Comparison of ENCODE assay signal across 18 cellular contexts in the genomic region with DNA sequence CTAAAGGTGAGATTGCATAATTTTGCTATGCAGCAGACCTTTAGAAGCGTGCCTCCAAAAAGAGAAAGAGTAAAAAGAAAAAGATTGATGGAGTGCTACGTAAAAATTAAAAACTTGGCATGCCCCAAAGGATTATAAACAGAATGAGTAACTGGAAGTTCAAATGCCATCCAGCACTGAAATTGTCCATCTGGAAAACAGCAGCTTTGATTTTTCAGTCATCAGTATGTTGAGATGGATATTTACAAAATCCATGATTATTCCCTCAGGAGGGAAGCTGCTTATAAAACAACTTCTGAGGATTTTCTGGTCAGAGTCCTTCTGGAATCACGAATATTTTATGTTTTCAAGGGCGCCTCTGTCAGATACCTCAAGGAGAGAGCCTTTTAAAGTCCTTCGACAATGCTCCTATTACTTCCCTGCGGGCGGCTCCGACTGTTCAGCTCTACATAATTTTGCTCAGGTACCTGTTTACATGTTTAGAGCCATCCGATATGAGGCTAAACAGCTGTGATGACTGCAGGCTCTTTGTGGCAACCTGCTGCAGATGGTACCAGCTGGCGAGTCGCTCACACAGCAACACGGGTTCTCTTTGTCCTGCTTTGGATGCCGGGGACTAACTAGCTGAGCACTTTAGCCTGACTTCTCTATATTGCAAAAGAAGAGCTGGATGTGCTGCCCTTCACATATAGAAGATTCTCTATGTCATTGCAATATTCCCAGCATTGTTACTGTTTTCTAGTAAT.
DNase-seq lines count a peak whose midpoint lies in the region; TF ChIP-seq lines count a peak whose summit lies in the region.
"Had no signal": no experiment of that assay in that cellular context is flagged by ENCODE, and none has a peak within 500 bp of the region (broad histone marks: within the 10 kb centered on the region; RNA-seq: fewer than 3 reads in every experiment).

No MANE protein-coding gene starts in this region.

- H2AFZ ChIP-seq in hepatocyte = no peak overlapping the region
- no peak overlapping the region for H2AFZ ChIP-seq in SK-N-SH (ENCODE audit: low read depth)

- peaks cover 4% of the 10 kb centered on the region for H3K4me1 ChIP-seq in hepatocyte (ENCODE audit: insufficient read depth)
- H3K4me1 ChIP-seq in urinary bladder (ENCODE audit: insufficient read depth) = no peaks in the 10 kb centered on the region
- no peaks in the 10 kb centered on the region for H3K4me1 ChIP-seq in SK-N-SH (ENCODE audit: control insufficient read depth in 1 of 2, insufficient read depth in 2 of 2, low read depth in 1 of 2, low read length in 1 of 2)

- no peaks in the 10 kb centered on the region for H3F3A ChIP-seq in SK-N-SH (replicated peaks; ENCODE audit: insufficient read depth)

- CTCF ChIA-PET in SK-N-SH (lab: Yijun Ruan, JAX) = interaction anchor here (0.9 to 2.8 kb wide), 5 partner anchors 9 to 318 kb away, joined by 3 to 14 read pairs (median 4); no protein-coding TSS in a partner anchor

- H3K9me2 ChIP-seq in hepatocyte (replicated peaks; ENCODE audit: insufficient read depth) = no peaks in the 10 kb centered on the region
- H3K9me2 ChIP-seq in SK-N-SH = no peaks in the 10 kb centered on the region

- no peaks in the 10 kb centered on the region for H3K27me3 ChIP-seq in dorsolateral prefrontal cortex
- H3K27me3 ChIP-seq in hepatocyte = no peaks in the 10 kb centered on the region
- peaks cover 18% of the 10 kb centered on the region; the same call in 1 of the 2 replicates for H3K27me3 ChIP-seq in SK-N-SH (ENCODE audit: insufficient read depth)
- H3K27me3 ChIP-seq: brain microvascular endothelial cell had no signal

- H3K36me3 ChIP-seq in hepatocyte (replicated peaks; ENCODE audit: insufficient read depth, low read depth) (no peaks in the 10 kb centered on the region), urinary bladder (ENCODE audit: insufficient read depth) (no peaks in the 10 kb centered on the region), SK-N-SH (replicated peaks in 1 of 2; ENCODE audit: control insufficient read depth in 1 of 2, insufficient read depth in 2 of 2, low read length in 1 of 2) (no peaks in the 10 kb centered on the region)
- H3K36me3 ChIP-seq: brain microvascular endothelial cell had no signal

- H3K9ac ChIP-seq in SK-N-SH = no peak overlapping the region

- peak overlapping the region; percentile 17 for H3K4me2 ChIP-seq in hepatocyte
- no peak overlapping the region for H3K4me2 ChIP-seq in SK-N-SH

- peak in 5 of 56 donors; percentile 8 to 26 (median 13) for TF ChIP-seq CTCF in dorsolateral prefrontal cortex (IDR thresholded peaks at IDR 0.05 in 54 of 56, conservative IDR thresholded peaks at IDR 0.05 in 2 of 56; ENCODE audit: low read depth in 1 of 56, partially characterized antibody in 56 of 56)
- no peak for TF ChIP-seq CTCF in hepatocyte (IDR thresholded peaks at IDR 0.05; ENCODE audit: poor library complexity)
- no peak for TF ChIP-seq CTCF in SK-N-SH (IDR thresholded peaks at IDR 0.05)

- H3K9me3 ChIP-seq in hepatocyte (ENCODE audit: low read depth) (no peaks in the 10 kb centered on the region), SK-N-SH (no peaks in the 10 kb centered on the region)

- TF ChIP-seq RAD21 in SK-N-SH (IDR thresholded peaks at IDR 0.05; ENCODE audit: low read length) = no peak

- DNase-seq in NCI-H748 (lab: John Stamatoyannopoulos, UW; ENCODE audit: unreplicated experiment) (peak; percentile 48), NCI-H748 treated with DMSO at 0.1 percent for 48 hours (lab: John Stamatoyannopoulos, UW) (no peak), dorsolateral prefrontal cortex (peak in 4 of 10 donors; percentile 36 to 52 (median 44)), hepatocyte (ENCODE audit: low spot score) (no peak), SK-N-SH (no peak)
- DNase-seq in stimulated activated CD4-positive, alpha-beta T cell treated with anti-CD3 and anti-CD28 coated beads, Interleukin-4, amount 100 ng/mL, for 4 hours = no peak
- DNase-seq in stimulated activated CD4-positive, alpha-beta T cell treated with anti-CD3 and anti-CD28 coated beads, Interleukin-15, amount 100 ng/mL, for 24 hours = no peak
- DNase-seq: 8988T; activated CD4-positive, alpha-beta T cell treated with anti-CD3 and anti-CD28 coated beads, Interleukin-2, amount 50 U/mL, for 1 hour; activated T-cell treated with anti-CD3 and anti-CD28 coated beads for 4 hours; brain microvascular endothelial cell; DMS153; GOT3; NCI-H1694 treated with DMSO at 0.1 percent for 48 hours; NK-92 treated with Interleukin-12 subunit alpha and Interleukin-12 subunit beta, amount 100 ng/mL, for 24 hours; stimulated activated CD4-positive, alpha-beta T cell treated with anti-CD3 and anti-CD28 coated beads, Interleukin-4, amount 100 ng/mL, for 1 hour had no signal

- TF ChIP-seq EP300 in SK-N-SH (IDR thresholded peaks at IDR 0.05; ENCODE audit: borderline replicate concordance in 1 of 2, low read depth in 1 of 2, low read length in 1 of 2) = no peak

- POLR2A ChIA-PET in SK-N-SH (lab: Yijun Ruan, JAX) = interaction anchor here (0.7 kb wide), 1 partner anchor 1777 kb away, joined by 3 read pairs; no protein-coding TSS in a partner anchor

- intact Hi-C loops in dorsolateral prefrontal cortex (cut with DNase I) = loop anchor here in 1 of 2 donors (1.0 to 5.0 kb wide), 2 partner anchors 126 to 187 kb away; no protein-coding TSS in a partner anchor

- H3K4me3 ChIP-seq in dorsolateral prefrontal cortex = peak overlapping the region in 23 of 59 donors; percentile 1 to 45 (median 16)
- H3K4me3 ChIP-seq in hepatocyte = no peak overlapping the region
- H3K4me3 ChIP-seq in urinary bladder (ENCODE audit: low read depth, low read length) = no peak overlapping the region
- no peak overlapping the region for H3K4me3 ChIP-seq in SK-N-SH (ENCODE audit: low read depth in 2 of 2, low read length in 1 of 2)

- no peaks in the 10 kb centered on the region for H4K20me1 ChIP-seq in hepatocyte (ENCODE audit: insufficient read depth, poor library complexity, severe bottlenecking)
- no peaks in the 10 kb centered on the region for H4K20me1 ChIP-seq in SK-N-SH (ENCODE audit: insufficient read depth)

- H3K79me2 ChIP-seq in hepatocyte = no peaks in the 10 kb centered on the region
- no peaks in the 10 kb centered on the region for H3K79me2 ChIP-seq in SK-N-SH (ENCODE audit: insufficient read depth)

- peak overlapping the region in 45 of 59 donors; percentile 2 to 82 (median 33) for H3K27ac ChIP-seq in dorsolateral prefrontal cortex
- no peak overlapping the region for H3K27ac ChIP-seq in hepatocyte
- H3K27ac ChIP-seq in urinary bladder (ENCODE audit: low read depth) = peak overlapping the region; percentile 2
- H3K27ac ChIP-seq in SK-N-SH (ENCODE audit: low read depth in 2 of 2, low read length in 1 of 2) = no peak overlapping the region
- H3K27ac ChIP-seq: brain microvascular endothelial cell, C4-2B had no signal

- 71% methylated on average over 13 of the region's 13 CpGs for WGBS in hepatocyte (ENCODE audit: low lambda C conversion rate, missing lambda C conversion rate)
- 65% methylated on average over 13 of the region's 13 CpGs for WGBS in urinary bladder
- WGBS in SK-N-SH (ENCODE audit: low lambda C conversion rate) = 4% methylated on average over 13 of the region's 13 CpGs

TF ChIP-seq in SK-N-SH, 30 proteins besides CTCF, POLR2A, EP300 and RAD21:
- TF ChIP-seq YY1 (IDR thresholded peaks at IDR 0.05; ENCODE audit: low read depth) (no peak), NFIC (IDR thresholded peaks at IDR 0.05; ENCODE audit: borderline replicate concordance) (no peak), ELF1 (IDR thresholded peaks at IDR 0.05) (no peak), FOSL2 (IDR thresholded peaks at IDR 0.05; ENCODE audit: borderline replicate concordance, low read depth) (no peak), MEF2A (IDR thresholded peaks at IDR 0.05; ENCODE audit: borderline replicate concordance, low read depth) (no peak), TEAD4 (IDR thresholded peaks at IDR 0.05; ENCODE audit: borderline replicate concordance, insufficient read depth) (no peak), FOXJ3 (CRISPR knock-in tag; IDR thresholded peaks at IDR 0.05) (no peak), SIN3A (IDR thresholded peaks at IDR 0.05; ENCODE audit: borderline replicate concordance, low read depth, low read length) (no peak)
- TF ChIP-seq, protein P1, sequence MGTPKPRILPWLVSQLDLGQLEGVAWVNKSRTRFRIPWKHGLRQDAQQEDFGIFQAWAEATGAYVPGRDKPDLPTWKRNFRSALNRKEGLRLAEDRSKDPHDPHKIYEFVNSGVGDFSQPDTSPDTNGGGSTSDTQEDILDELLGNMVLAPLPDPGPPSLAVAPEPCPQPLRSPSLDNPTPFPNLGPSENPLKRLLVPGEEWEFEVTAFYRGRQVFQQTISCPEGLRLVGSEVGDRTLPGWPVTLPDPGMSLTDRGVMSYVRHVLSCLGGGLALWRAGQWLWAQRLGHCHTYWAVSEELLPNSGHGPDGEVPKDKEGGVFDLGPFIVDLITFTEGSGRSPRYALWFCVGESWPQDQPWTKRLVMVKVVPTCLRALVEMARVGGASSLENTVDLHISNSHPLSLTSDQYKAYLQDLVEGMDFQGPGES (IDR thresholded peaks at IDR 0.05; ENCODE audit: low read depth, low read length) = no peak
- TF ChIP-seq, protein P2, sequence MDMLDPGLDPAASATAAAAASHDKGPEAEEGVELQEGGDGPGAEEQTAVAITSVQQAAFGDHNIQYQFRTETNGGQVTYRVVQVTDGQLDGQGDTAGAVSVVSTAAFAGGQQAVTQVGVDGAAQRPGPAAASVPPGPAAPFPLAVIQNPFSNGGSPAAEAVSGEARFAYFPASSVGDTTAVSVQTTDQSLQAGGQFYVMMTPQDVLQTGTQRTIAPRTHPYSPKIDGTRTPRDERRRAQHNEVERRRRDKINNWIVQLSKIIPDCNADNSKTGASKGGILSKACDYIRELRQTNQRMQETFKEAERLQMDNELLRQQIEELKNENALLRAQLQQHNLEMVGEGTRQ (IDR thresholded peaks at IDR 0.05; ENCODE audit: borderline replicate concordance, low read depth, low read length) = no peak

Comparison
In these comparisons a context has a peak if more than half of its experiments do, and no peak if none do; other contexts are left out.
1. H3K27ac ChIP-seq: peak in dorsolateral prefrontal cortex (45 of 59) and urinary bladder (single experiment); none in hepatocyte (single experiment) and SK-N-SH (0 of 2).